In genomic region chr1:152486400-152487006, GRCh38 we compare ENCODE assay signal across 1 cellular context.
TF ChIP-seq lines count a peak whose summit lies in the region.

No MANE protein-coding gene starts in this region.

TF ChIP-seq in Ishikawa, 13 proteins besides CTCF, POLR2A, EP300 and RAD21 (continued from another document):
- no peak for TF ChIP-seq CREB1 (IDR thresholded peaks at IDR 0.05; ENCODE audit: low read depth)
